In the genomic region with DNA sequence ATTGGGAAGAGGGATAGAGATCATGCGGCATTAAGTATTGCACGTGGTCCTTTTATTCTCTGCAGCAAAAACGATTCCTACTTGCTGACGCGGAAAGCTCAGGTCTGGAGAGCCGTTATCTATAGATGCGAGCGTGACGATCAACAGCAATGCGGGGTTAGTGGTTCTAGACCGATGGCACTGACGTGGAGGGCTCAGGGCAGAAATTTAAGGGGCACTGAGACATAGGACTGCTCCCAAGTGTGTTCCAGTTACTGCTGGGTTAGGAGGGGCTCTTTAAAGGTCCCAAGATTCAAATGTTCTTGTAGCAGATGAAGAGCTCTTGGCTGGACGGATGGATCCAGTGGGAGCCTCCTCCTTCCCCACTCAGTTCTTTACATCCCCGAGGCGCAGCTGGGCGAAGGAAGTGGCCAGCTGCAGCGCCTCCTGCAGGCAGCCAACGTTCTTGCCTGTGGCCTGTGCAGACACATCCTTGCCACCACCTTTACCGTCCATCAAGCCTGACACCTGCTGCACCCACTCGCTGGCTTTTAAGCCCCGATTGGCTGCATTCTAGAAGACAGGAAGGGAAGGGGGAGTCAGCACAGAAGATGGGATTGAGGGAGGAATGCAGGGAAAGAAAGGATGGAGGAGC, we compare ENCODE assay signal across 9 cellular contexts. TPM values are rescaled to one million over a fixed set of nuclear protein-coding genes. Genes with fewer than 3 reads are reported as not detected.
DNase-seq lines count a peak whose midpoint lies in the region; ATAC-seq and TF ChIP-seq lines count a peak whose summit lies in the region.
"Had no signal": no experiment of that assay in that cellular context is flagged by ENCODE, and none has a peak within 500 bp of the region (broad histone marks: within the 10 kb centered on the region; RNA-seq: fewer than 3 reads in every experiment).

No MANE protein-coding gene starts in this region.

- H2AFZ ChIP-seq in neuronal stem cell (ENCODE audit: low read length) = no peak overlapping the region

- peak; percentile 7 for DNase-seq in NCI-H2227 (lab: John Stamatoyannopoulos, UW; ENCODE audit: unreplicated experiment)
- no peak for DNase-seq in NCI-H2227 treated with DMSO at 0.1 percent for 48 hours (lab: John Stamatoyannopoulos, UW)
- DNase-seq in MG63 = peak; percentile 22
- DNase-seq in brain microvascular endothelial cell = no peak
- peak; percentile 12 for DNase-seq in neuronal stem cell (ENCODE audit: low spot score)
- no peak for DNase-seq in NCI-H2107 (lab: John Stamatoyannopoulos, UW)

- H2AK5ac ChIP-seq in neuronal stem cell (ENCODE audit: low read depth, low read length) = no peak overlapping the region

- H3K27me3 ChIP-seq in MG63 (no peaks in the 10 kb centered on the region), brain microvascular endothelial cell (replicated peaks) (no peaks in the 10 kb centered on the region), neuronal stem cell (ENCODE audit: control insufficient read depth in 3 of 3, insufficient read depth in 3 of 3, low read depth in 1 of 3, low read length in 3 of 3) (no peaks in the 10 kb centered on the region)
- H3K27me3 ChIP-seq: gastrocnemius medialis had no signal

- no peak overlapping the region for H3K9ac ChIP-seq in neuronal stem cell (ENCODE audit: low read depth, low read length, poor library complexity)

- H2BK12ac ChIP-seq in neuronal stem cell (ENCODE audit: low read length) = no peak overlapping the region

- H3K27ac ChIP-seq in brain microvascular endothelial cell (no peak overlapping the region), neuronal stem cell (replicated peaks; ENCODE audit: low read length) (peak overlapping the region; percentile 5)

- no peak overlapping the region for H3K14ac ChIP-seq in neuronal stem cell (ENCODE audit: low read length)

- peak; percentile 60 for TF ChIP-seq CTCF in brain microvascular endothelial cell (IDR thresholded peaks at IDR 0.05; ENCODE audit: low read depth, low read length, missing control alignments)

- H3K79me1 ChIP-seq in neuronal stem cell (ENCODE audit: low read depth, low read length) = peaks cover 11% of the 10 kb centered on the region

- H3K23ac ChIP-seq in neuronal stem cell (ENCODE audit: low read depth, low read length, poor library complexity) = no peak overlapping the region

- no CpG with 5 or more reads among the region's 21 CpGs for WGBS in neuronal stem cell (ENCODE audit: extremely low coverage in 2 of 2, insufficient read length in 2 of 2, insufficient replicate concordance in 1 of 2), 2 donors

- H3K4ac ChIP-seq in neuronal stem cell (ENCODE audit: low read length) = no peak overlapping the region

- no peak overlapping the region for H2BK120ac ChIP-seq in neuronal stem cell (ENCODE audit: low read depth, low read length)

- peak overlapping the region; percentile 26 for H4K8ac ChIP-seq in neuronal stem cell (ENCODE audit: low read depth, low read length)

- H3K9me3 ChIP-seq in MG63 = no peaks in the 10 kb centered on the region
- no peaks in the 10 kb centered on the region for H3K9me3 ChIP-seq in neuronal stem cell (replicated peaks in 1 of 2; ENCODE audit: control insufficient read depth in 2 of 2, insufficient read depth in 1 of 2, low read depth in 1 of 2, low read length in 2 of 2)
- H3K9me3 ChIP-seq: gastrocnemius medialis had no signal

- no peak overlapping the region for H2BK5ac ChIP-seq in neuronal stem cell (ENCODE audit: low read length)

- ATAC-seq in esophagus mucosa (no peak), HG03342 (IDR thresholded peaks at IDR 0.05; ENCODE audit: unreplicated experiment) (no peak)

- H3K4me3 ChIP-seq in MG63 (peak overlapping the region; percentile 63), brain microvascular endothelial cell (ENCODE audit: low read depth, low read length) (no peak overlapping the region), neuronal stem cell (ENCODE audit: low read length in 2 of 2) (no peak overlapping the region)

- H3K36me3 ChIP-seq in MG63 (peaks cover 44% of the 10 kb centered on the region), brain microvascular endothelial cell (replicated peaks) (peaks cover 57% of the 10 kb centered on the region), neuronal stem cell (replicated peaks in 1 of 2; ENCODE audit: control insufficient read depth in 2 of 2, insufficient read depth in 2 of 2, low read length in 2 of 2) (peaks cover 43 to 74% of the 10 kb centered on the region in 2 donors)

- H4K91ac ChIP-seq in neuronal stem cell (ENCODE audit: low read depth, low read length, poor library complexity) = no peak overlapping the region

- in situ Hi-C loops in brain microvascular endothelial cell (cut with HindIII; ENCODE audit: low pct_ligation_motif_present, low sequenced_read_pairs) = no loop called here

- no peak overlapping the region for H2BK15ac ChIP-seq in neuronal stem cell (ENCODE audit: low read length)

- H3K4me1 ChIP-seq in neuronal stem cell (ENCODE audit: control insufficient read depth in 2 of 2, insufficient read depth in 1 of 2, low read depth in 1 of 2, low read length in 2 of 2) = peaks cover 0 to 2% of the 10 kb centered on the region in 2 donors

- no peak overlapping the region for H3K18ac ChIP-seq in neuronal stem cell (ENCODE audit: low read length)

- H3K4me2 ChIP-seq in neuronal stem cell (ENCODE audit: insufficient read depth, low read length, poor library complexity, severe bottlenecking) = no peak overlapping the region

RNA-seq across cellular contexts. Expression of a gene that starts 0.7 kb away (rescaled TPM):
- 12.2 and 14.3 TPM in 2 replicates for total RNA-seq in MG63 (2014; rRNA removed; shearing (Covaris generic); ENCODE audit: low replicate concordance)
- polyA plus RNA-seq in neuronal stem cell (2013, experiment 1 of 2) = 20.8 TPM
- polyA plus RNA-seq in neuronal stem cell (2013, experiment 2 of 2) = 22.7 TPM
- total RNA-seq in esophagus mucosa = 15.1 TPM

RNA-seq across cellular contexts. Expression of a gene that starts 36.8 kb away (rescaled TPM):
- total RNA-seq in MG63 (2014; rRNA removed; shearing (Covaris generic); ENCODE audit: low replicate concordance) = 125 and 174 TPM in 2 replicates
- 36.6 TPM for polyA plus RNA-seq in neuronal stem cell (2013, experiment 1 of 2)
- 34.6 TPM for polyA plus RNA-seq in neuronal stem cell (2013, experiment 2 of 2)
- total RNA-seq in esophagus mucosa = 53.4 TPM

RNA-seq across cellular contexts. Expression of a gene that starts 46.5 kb away (rescaled TPM):
- 7.9 and 27.3 TPM in 2 replicates for total RNA-seq in MG63 (2014; rRNA removed; shearing (Covaris generic); ENCODE audit: low replicate concordance)
- 40.0 TPM for polyA plus RNA-seq in neuronal stem cell (2013, experiment 1 of 2)
- 38.4 TPM for polyA plus RNA-seq in neuronal stem cell (2013, experiment 2 of 2)
- total RNA-seq in esophagus mucosa = 16.7 TPM

Comparison
In these comparisons a context has a peak if more than half of its experiments do, and no peak if none do; other contexts are left out.
1. DNase-seq: peak in NCI-H2227 (single experiment), MG63 (single experiment) and neuronal stem cell (single experiment); none in NCI-H2227 treated with DMSO at 0.1 percent for 48 hours (single experiment), brain microvascular endothelial cell (single experiment) and NCI-H2107 (single experiment).